In genomic region chr1:92848201-92848600, GRCh38 we compare ENCODE assay signal across 1 cellular context.
TF ChIP-seq lines count a peak whose summit lies in the region.

No MANE protein-coding gene starts in this region.

TF ChIP-seq in GM23338, 12 proteins besides CTCF, POLR2A, EP300 and RAD21:
- no peak for TF ChIP-seq ZNF462 (CRISPR knock-in tag; IDR thresholded peaks at IDR 0.05)
- TF ChIP-seq REST (IDR thresholded peaks at IDR 0.05; ENCODE audit: unreplicated experiment): no peak
- TF ChIP-seq CREB1 (CRISPR knock-in tag; IDR thresholded peaks at IDR 0.05; ENCODE audit: low read depth): no peak
- TF ChIP-seq EZH2phosphoT487 (IDR thresholded peaks at IDR 0.05; ENCODE audit: unreplicated experiment): no peak
- TF ChIP-seq ZNF114 (CRISPR knock-in tag; IDR thresholded peaks at IDR 0.05): no peak
- TF ChIP-seq EZH2 (IDR thresholded peaks at IDR 0.05; ENCODE audit: low read depth, unreplicated experiment): no peak
